8 cellular contexts compared by ENCODE assay signal in genomic region chr12:114508529-114509129, GRCh38.
DNase-seq lines count a peak whose midpoint lies in the region; ATAC-seq, FAIRE-seq and TF ChIP-seq lines count a peak whose summit lies in the region.

No MANE protein-coding gene starts in this region.

- no peaks in the 10 kb centered on the region for H3K4me1 ChIP-seq in ascending aorta
- H3K4me1 ChIP-seq in small intestine (ENCODE audit: control insufficient read depth in 2 of 2, insufficient read depth in 1 of 2, low read depth in 1 of 2, low read length in 1 of 2) = no peaks in the 10 kb centered on the region

- in situ Hi-C loops in GM13977 (cut with MboI; ENCODE audit: low pct_unique_long_range_greater_than_20kb, low sequenced_read_pairs, unreplicated experiment) = loop anchor here (25.0 kb wide), 1 partner anchor 521 kb away; no protein-coding TSS in a partner anchor

- TF ChIP-seq CTCF in GM13977 (IDR thresholded peaks at IDR 0.05; ENCODE audit: extremely low read depth, insufficient read depth, missing control alignments) (peak; percentile 72), ascending aorta (IDR thresholded peaks at IDR 0.05) (peak; percentile 56 to 78 (median 57))

- H3K4me3 ChIP-seq in ascending aorta (no peak overlapping the region), small intestine (ENCODE audit: low read depth in 1 of 2, low read length in 2 of 2) (no peak overlapping the region)

- no peak for FAIRE-seq in small intestine (lab: Jason Lieb, UNC)

- intact Hi-C loops in ascending aorta (cut with DNase I) = loop anchor here (1.0 to 5.0 kb wide), 3 partner anchors 342 to 541 kb away; partner anchors contain the start of gene RBM19

- ATAC-seq in GM18909 (IDR thresholded peaks at IDR 0.05; ENCODE audit: poor library complexity, unreplicated experiment) = no peak

- H3K36me3 ChIP-seq in ascending aorta = no peaks in the 10 kb centered on the region
- H3K36me3 ChIP-seq in small intestine (ENCODE audit: control insufficient read depth in 2 of 2, insufficient read depth in 2 of 2, low read length in 2 of 2) = no peaks in the 10 kb centered on the region

- peak; percentile 16 for DNase-seq in 8988T
- peak; percentile 62 for DNase-seq in GM13977 (ENCODE audit: low spot score)
- DNase-seq in NCI-H146 treated with DMSO at 0.1 percent for 48 hours (lab: John Stamatoyannopoulos, UW; ENCODE audit: unreplicated experiment) = peak; percentile 1
- peak; percentile 4 for DNase-seq in T-helper 22 cell (ENCODE audit: low read depth)
- DNase-seq in ascending aorta (ENCODE audit: low spot score in 2 of 2) = peak in 1 of 2 donors; percentile 79
- DNase-seq in hippocampal formation (lab: John Stamatoyannopoulos, UW) = peak; percentile 53 to 70
- peak; percentile 66 for DNase-seq in small intestine

- no peaks in the 10 kb centered on the region for H3K27me3 ChIP-seq in ascending aorta
- peaks cover 0 to 5% of the 10 kb centered on the region in 2 donors for H3K27me3 ChIP-seq in small intestine (ENCODE audit: control insufficient read depth in 2 of 2, insufficient read depth in 2 of 2, low read length in 2 of 2)

- H3K9me3 ChIP-seq in ascending aorta (no peaks in the 10 kb centered on the region), small intestine (ENCODE audit: control insufficient read depth, low read depth) (no peaks in the 10 kb centered on the region)

- no peak overlapping the region for H3K27ac ChIP-seq in ascending aorta
- H3K27ac ChIP-seq in small intestine (ENCODE audit: low read depth in 1 of 2, low read length in 1 of 2) = no peak overlapping the region

- 33 to 36% (median 33%) methylated on average over 8 of the region's 8 CpGs for WGBS in small intestine, 3 donors
